ENCODE assay signal across 8 cellular contexts in the genomic region with DNA sequence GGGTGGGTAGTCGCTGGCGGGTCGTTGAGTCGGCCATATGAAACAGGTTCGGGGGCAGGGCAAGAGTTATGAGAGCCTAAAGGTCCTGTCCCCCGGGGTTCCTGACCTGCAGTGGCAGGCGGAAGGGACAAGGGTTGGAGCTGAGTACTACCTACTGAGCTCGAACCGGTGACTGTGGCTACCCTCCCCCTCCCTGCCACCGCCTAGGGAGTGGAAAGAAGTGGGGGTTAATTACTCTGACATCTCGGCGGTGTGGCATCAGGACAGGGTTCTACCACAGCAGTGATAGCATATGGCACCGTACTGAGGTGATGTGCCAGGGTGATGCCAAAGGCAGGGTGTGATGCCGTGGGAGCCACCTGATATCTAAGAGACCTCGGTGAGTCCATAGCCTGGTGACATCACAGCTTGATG. TPM values are rescaled to one million over a fixed set of nuclear protein-coding genes. Genes with fewer than 3 reads are reported as not detected.
DNase-seq lines count a peak whose midpoint lies in the region; ATAC-seq lines count a peak whose summit lies in the region.

No MANE protein-coding gene starts in this region.

- peaks cover 0 to 2% of the 10 kb centered on the region in 2 donors for H3K4me1 ChIP-seq in neuronal stem cell (ENCODE audit: control insufficient read depth in 2 of 2, insufficient read depth in 1 of 2, low read depth in 1 of 2, low read length in 2 of 2)

- H3K23ac ChIP-seq in neuronal stem cell (ENCODE audit: low read depth, low read length, poor library complexity): no peak overlapping the region

- no peak overlapping the region for H3K14ac ChIP-seq in neuronal stem cell (ENCODE audit: low read length)

- no CpG with 5 or more reads among the region's 15 CpGs for WGBS in neuronal stem cell (ENCODE audit: extremely low coverage in 2 of 2, insufficient read length in 2 of 2, insufficient replicate concordance in 1 of 2), 2 donors

- peak; percentile 33 for DNase-seq in stimulated activated CD4-positive, alpha-beta T cell treated with anti-CD3 and anti-CD28 coated beads, Interleukin-4, amount 100 ng/mL, for 24 hours
- DNase-seq in stimulated activated CD4-positive, alpha-beta T cell treated with anti-CD3 and anti-CD28 coated beads, Interleukin-4, amount 100 ng/mL, for 4 hours: no peak
- DNase-seq in NCI-H2196 treated with DMSO at 0.1 percent for 48 hours (lab: John Stamatoyannopoulos, UW; ENCODE audit: unreplicated experiment) (peak; percentile 33), epithelial cell of prostate (ENCODE audit: low read depth, low spot score) (no peak), neuronal stem cell (ENCODE audit: low spot score) (no peak), NCI-H446 treated with DMSO at 0.1 percent for 48 hours (lab: John Stamatoyannopoulos, UW) (no peak)
- no peak for DNase-seq in central memory CD4-positive, alpha-beta T cell

- H2BK12ac ChIP-seq in neuronal stem cell (ENCODE audit: low read length): no peak overlapping the region

- H3K79me1 ChIP-seq in neuronal stem cell (ENCODE audit: low read depth, low read length): peaks cover 2% of the 10 kb centered on the region

- H2AK5ac ChIP-seq in neuronal stem cell (ENCODE audit: low read depth, low read length): no peak overlapping the region

- peak overlapping the region; percentile 81 for H3K9ac ChIP-seq in neuronal stem cell (ENCODE audit: low read depth, low read length, poor library complexity)

- no peak overlapping the region for H2BK120ac ChIP-seq in neuronal stem cell (ENCODE audit: low read depth, low read length)

- no peak overlapping the region for H3K18ac ChIP-seq in neuronal stem cell (ENCODE audit: low read length)

- peaks cover 0 to 18% of the 10 kb centered on the region in 2 donors for H3K36me3 ChIP-seq in neuronal stem cell (replicated peaks in 1 of 2; ENCODE audit: control insufficient read depth in 2 of 2, insufficient read depth in 2 of 2, low read length in 2 of 2)

- peak overlapping the region; percentile 70 to 85 for H3K4me3 ChIP-seq in neuronal stem cell (ENCODE audit: low read length in 2 of 2)

- peak; percentile 37 for ATAC-seq in HG02678 (IDR thresholded peaks at IDR 0.05; ENCODE audit: unreplicated experiment)

- H3K27ac ChIP-seq in epithelial cell of prostate (peak overlapping the region; percentile 81), neuronal stem cell (replicated peaks; ENCODE audit: low read length) (no peak overlapping the region)

- no peak overlapping the region for H2BK5ac ChIP-seq in neuronal stem cell (ENCODE audit: low read length)

- H2BK15ac ChIP-seq in neuronal stem cell (ENCODE audit: low read length): no peak overlapping the region

- H3K4me2 ChIP-seq in neuronal stem cell (ENCODE audit: insufficient read depth, low read length, poor library complexity, severe bottlenecking): peak overlapping the region; percentile 77

- H3K9me3 ChIP-seq in neuronal stem cell (replicated peaks in 1 of 2; ENCODE audit: control insufficient read depth in 2 of 2, insufficient read depth in 1 of 2, low read depth in 1 of 2, low read length in 2 of 2): no peaks in the 10 kb centered on the region

- H3K27me3 ChIP-seq in neuronal stem cell (ENCODE audit: control insufficient read depth in 3 of 3, insufficient read depth in 3 of 3, low read depth in 1 of 3, low read length in 3 of 3): no peaks in the 10 kb centered on the region

- H3K4ac ChIP-seq in neuronal stem cell (ENCODE audit: low read length): no peak overlapping the region

- no peak overlapping the region for H4K8ac ChIP-seq in neuronal stem cell (ENCODE audit: low read depth, low read length)

- no peak overlapping the region for H4K91ac ChIP-seq in neuronal stem cell (ENCODE audit: low read depth, low read length, poor library complexity)

- H2AFZ ChIP-seq in neuronal stem cell (ENCODE audit: low read length): peak overlapping the region; percentile 81

RNA-seq across cellular contexts. Expression of a gene that starts 0.3 kb away (rescaled TPM):
- polyA plus RNA-seq in neuronal stem cell (2013, experiment 1 of 2): 4.4 TPM
- 4.8 TPM for polyA plus RNA-seq in neuronal stem cell (2013, experiment 2 of 2)

RNA-seq across cellular contexts. Expression of a gene that starts 0.5 kb away (rescaled TPM):
- polyA plus RNA-seq in neuronal stem cell (2013, experiment 1 of 2): 73.8 TPM
- 74.1 TPM for polyA plus RNA-seq in neuronal stem cell (2013, experiment 2 of 2)

RNA-seq across cellular contexts. Expression of a gene that starts 47.0 kb away (rescaled TPM):
- polyA plus RNA-seq in neuronal stem cell (2013, experiment 1 of 2): 0.47 TPM
- 0.43 TPM for polyA plus RNA-seq in neuronal stem cell (2013, experiment 2 of 2)

Comparison
In these comparisons a context has a peak if more than half of its experiments do, and no peak if none do; other contexts are left out.
1. DNase-seq: peak in stimulated activated CD4-positive, alpha-beta T cell treated with anti-CD3 and anti-CD28 coated beads, Interleukin-4, amount 100 ng/mL, for 24 hours (single experiment) and NCI-H2196 treated with DMSO at 0.1 percent for 48 hours (single experiment); none in stimulated activated CD4-positive, alpha-beta T cell treated with anti-CD3 and anti-CD28 coated beads, Interleukin-4, amount 100 ng/mL, for 4 hours (0 of 2), epithelial cell of prostate (single experiment), neuronal stem cell (single experiment), NCI-H446 treated with DMSO at 0.1 percent for 48 hours (single experiment) and central memory CD4-positive, alpha-beta T cell (single experiment).